23 cellular contexts compared by ENCODE assay signal in genomic region chr11:107827041-107827440, GRCh38.
"Had no signal": no experiment of that assay in that cellular context is flagged by ENCODE, and none has a peak within 500 bp of the region (broad histone marks: within the 10 kb centered on the region; RNA-seq: fewer than 3 reads in every experiment).

No MANE protein-coding gene starts in this region.

- H3K27ac ChIP-seq: adrenal gland, ascending aorta, coronary artery, dorsolateral prefrontal cortex, heart right ventricle, parathyroid adenoma, psoas muscle, sigmoid colon, testis, transverse colon had no signal

- H3K4me1 ChIP-seq: adrenal gland, parathyroid adenoma, psoas muscle, sigmoid colon, testis had no signal

- H3K27me3 ChIP-seq: adrenal gland, ascending aorta, dorsolateral prefrontal cortex, heart right ventricle, sigmoid colon, testis, transverse colon had no signal

- DNase-seq: activated B cell treated with CpG ODN at 0.5 μM for 24 hours; activated CD4-positive, alpha-beta T cell treated with anti-CD3 and anti-CD28 coated beads for 4 hours; activated CD4-positive, alpha-beta T cell treated with anti-CD3 and anti-CD28 coated beads, Interleukin-2, amount 50 U/mL, for 4 hours; activated CD8-positive, alpha-beta memory T cell treated with anti-CD3 and anti-CD28 coated beads for 24 hours; activated effector memory CD4-positive, alpha-beta T cell treated with anti-CD3 and anti-CD28 coated beads, Interleukin-2, amount 50 U/mL, for 16 hours; adrenal gland; dorsolateral prefrontal cortex; effector memory CD4-positive, alpha-beta T cell; heart right ventricle; midbrain; naive thymus-derived CD4-positive, alpha-beta T cell; nucleus accumbens; psoas muscle; sigmoid colon; small intestine; stimulated activated CD4-positive, alpha-beta T cell treated with anti-CD3 and anti-CD28 coated beads, Interleukin-2, amount 100 ng/mL, for 24 hours; stimulated activated naive B cell treated with anti-CD40 and anti-IgM and Interleukin-4, amounts not matched to agents 10 μg/mL and 1 μg/mL and 100 μg/mL, for 72 hours; T-helper 1 cell; testis; transverse colon had no signal

- ATAC-seq: heart right ventricle; naive thymus-derived CD4-positive, alpha-beta T cell; psoas muscle; stimulated activated naive B cell treated with anti-CD40 and anti-IgM and Interleukin-4, amounts not matched to agents 10 μg/mL and 1 μg/mL and 100 μg/mL, for 72 hours had no signal

- FAIRE-seq: small intestine had no signal
